Comparison of ENCODE assay signal across 1 cellular context in the genomic region with DNA sequence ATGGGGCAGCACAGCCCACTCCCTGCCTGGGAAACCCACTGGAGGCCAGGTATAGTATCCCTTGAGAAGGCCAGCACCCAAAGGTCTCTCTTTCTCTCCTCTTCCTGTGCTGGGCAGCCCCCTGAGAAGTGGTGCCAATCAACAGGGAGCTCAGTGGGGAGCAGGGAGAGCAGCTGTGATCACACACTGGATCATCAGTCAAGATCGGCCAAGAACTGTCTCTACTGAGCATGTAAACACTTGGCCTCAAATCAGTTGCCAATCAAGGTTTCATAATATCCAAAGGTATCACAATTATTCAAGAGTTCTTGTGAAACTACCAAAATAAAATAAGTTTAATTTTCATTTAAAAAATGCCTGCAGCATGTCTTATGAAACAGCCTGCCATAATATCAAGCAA.
TF ChIP-seq lines count a peak whose summit lies in the region.

No MANE protein-coding gene starts in this region.

TF ChIP-seq in K562, 482 proteins besides CTCF, POLR2A, EP300 and RAD21:
- TF ChIP-seq, protein P1, sequence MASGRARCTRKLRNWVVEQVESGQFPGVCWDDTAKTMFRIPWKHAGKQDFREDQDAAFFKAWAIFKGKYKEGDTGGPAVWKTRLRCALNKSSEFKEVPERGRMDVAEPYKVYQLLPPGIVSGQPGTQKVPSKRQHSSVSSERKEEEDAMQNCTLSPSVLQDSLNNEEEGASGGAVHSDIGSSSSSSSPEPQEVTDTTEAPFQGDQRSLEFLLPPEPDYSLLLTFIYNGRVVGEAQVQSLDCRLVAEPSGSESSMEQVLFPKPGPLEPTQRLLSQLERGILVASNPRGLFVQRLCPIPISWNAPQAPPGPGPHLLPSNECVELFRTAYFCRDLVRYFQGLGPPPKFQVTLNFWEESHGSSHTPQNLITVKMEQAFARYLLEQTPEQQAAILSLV (tag; IDR thresholded peaks at IDR 0.05), result no peak
- TF ChIP-seq DNMT1 (IDR thresholded peaks at IDR 0.05) (no peak), TAL1 (IDR thresholded peaks at IDR 0.05) (no peak), ZBTB8A (IDR thresholded peaks at IDR 0.05; ENCODE audit: partially characterized antibody) (no peak), JUNB (CRISPR knock-in tag; conservative IDR thresholded peaks at IDR 0.05) (no peak), BACH1 (tag; IDR thresholded peaks at IDR 0.05) (no peak)
- TF ChIP-seq, protein P2, sequence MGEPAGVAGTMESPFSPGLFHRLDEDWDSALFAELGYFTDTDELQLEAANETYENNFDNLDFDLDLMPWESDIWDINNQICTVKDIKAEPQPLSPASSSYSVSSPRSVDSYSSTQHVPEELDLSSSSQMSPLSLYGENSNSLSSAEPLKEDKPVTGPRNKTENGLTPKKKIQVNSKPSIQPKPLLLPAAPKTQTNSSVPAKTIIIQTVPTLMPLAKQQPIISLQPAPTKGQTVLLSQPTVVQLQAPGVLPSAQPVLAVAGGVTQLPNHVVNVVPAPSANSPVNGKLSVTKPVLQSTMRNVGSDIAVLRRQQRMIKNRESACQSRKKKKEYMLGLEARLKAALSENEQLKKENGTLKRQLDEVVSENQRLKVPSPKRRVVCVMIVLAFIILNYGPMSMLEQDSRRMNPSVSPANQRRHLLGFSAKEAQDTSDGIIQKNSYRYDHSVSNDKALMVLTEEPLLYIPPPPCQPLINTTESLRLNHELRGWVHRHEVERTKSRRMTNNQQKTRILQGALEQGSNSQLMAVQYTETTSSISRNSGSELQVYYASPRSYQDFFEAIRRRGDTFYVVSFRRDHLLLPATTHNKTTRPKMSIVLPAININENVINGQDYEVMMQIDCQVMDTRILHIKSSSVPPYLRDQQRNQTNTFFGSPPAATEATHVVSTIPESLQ (CRISPR knock-in tag; IDR thresholded peaks at IDR 0.05), result no peak
